In the genomic region with DNA sequence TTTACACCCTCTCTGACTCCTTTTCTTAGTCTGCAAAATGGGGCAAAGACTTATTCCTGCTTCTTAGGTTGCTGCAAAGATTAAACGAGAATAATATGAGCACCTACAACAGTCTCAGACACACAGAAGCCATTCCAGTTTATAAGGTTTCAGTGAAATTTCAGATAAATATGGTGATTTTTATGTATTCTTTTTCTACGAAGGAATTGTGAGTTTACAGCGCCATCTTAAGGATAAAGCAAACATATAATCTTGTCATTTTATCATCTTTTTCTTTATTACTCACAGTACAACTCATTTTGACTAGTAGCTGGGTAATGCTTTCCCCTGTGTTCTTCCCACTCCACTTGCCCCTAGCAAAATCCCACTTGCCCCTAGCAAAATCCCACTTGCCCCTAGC, we compare ENCODE assay signal across 9 cellular contexts. TPM values are rescaled to one million over a fixed set of nuclear protein-coding genes. Genes with fewer than 3 reads are reported as not detected.
DNase-seq lines count a peak whose midpoint lies in the region; ATAC-seq and TF ChIP-seq lines count a peak whose summit lies in the region.
"Had no signal": no experiment of that assay in that cellular context is flagged by ENCODE, and none has a peak within 500 bp of the region (broad histone marks: within the 10 kb centered on the region; RNA-seq: fewer than 3 reads in every experiment).

No MANE protein-coding gene starts in this region.

- H3K9me3 ChIP-seq in A673 (ENCODE audit: low read depth, low read length, poor library complexity, severe bottlenecking), result no peaks in the 10 kb centered on the region
- H3K9me3 ChIP-seq: thoracic aorta had no signal

- H3K4me3 ChIP-seq in A673 (ENCODE audit: low read depth, low read length, poor library complexity, severe bottlenecking), result no peak overlapping the region

- H3K9me3 Mint-ChIP-seq in HFFc6, result no peaks in the 10 kb centered on the region

- POLR2A ChIA-PET in A673 (lab: Charles Lee; ENCODE audit: low non-redundant PET), result no interaction called here

- CTCF ChIA-PET in A673 (lab: Charles Lee), result interaction anchor here (0.6 to 0.7 kb wide), 2 partner anchors 373 to 858 kb away, joined by 3 to 4 read pairs; no protein-coding TSS in a partner anchor

- H3K36me3 Mint-ChIP-seq in HFFc6 (ENCODE audit: low read depth), result no peaks in the 10 kb centered on the region

- H3K27ac ChIP-seq in A673 (ENCODE audit: low read depth, low read length, poor library complexity, severe bottlenecking), result no peak overlapping the region

- no peaks in the 10 kb centered on the region for H3K36me3 ChIP-seq in A673 (ENCODE audit: insufficient read depth, low read length, poor library complexity, severe bottlenecking)
- H3K36me3 ChIP-seq: thoracic aorta had no signal

- no TSS peak for BruUV-seq in A673 (replicated peaks; lab: Mats Ljungman, UMichigan)

- peak overlapping the region; percentile 42; the same call in 1 of the 2 replicates for H3K27ac Mint-ChIP-seq in HFFc6

- no peaks in the 10 kb centered on the region for H3K27me3 ChIP-seq in A673 (replicated peaks; ENCODE audit: insufficient read depth, low read depth, low read length, poor library complexity)

- H3K4me3 Mint-ChIP-seq in HFFc6, result no peak overlapping the region

- ATAC-seq in SK-N-SH treated with all-trans-retinoic acid at 6 μM for 48 hours, result peak; percentile 80
- peak; percentile 35 to 51 for ATAC-seq in left cardiac atrium
- ATAC-seq in HG03457 (IDR thresholded peaks at IDR 0.05; ENCODE audit: unreplicated experiment), result no peak

- DNase-seq in A673 (ENCODE audit: low spot score) (peak; percentile 24), HFFc6 (peak; percentile 55), left cardiac atrium (no peak), globus pallidus (ENCODE audit: low spot score) (no peak), NOMO-1 (lab: John Stamatoyannopoulos, UW; ENCODE audit: unreplicated experiment in 2 of 2) (no peak), middle frontal gyrus (ENCODE audit: extremely low spot score, low spot score) (no peak)

- H3K27me3 Mint-ChIP-seq in HFFc6 (ENCODE audit: insufficient read depth), result no peaks in the 10 kb centered on the region

- no peaks in the 10 kb centered on the region for H3K4me1 ChIP-seq in A673 (ENCODE audit: insufficient read depth, low read length, poor library complexity, severe bottlenecking)

- intact Hi-C loops in A673 (cut with micrococcal nuclease; ENCODE audit: unreplicated experiment), result loop anchor here (5.0 kb wide), 2 partner anchors 112 to 257 kb away; no protein-coding TSS in a partner anchor
- intact Hi-C loops in left cardiac atrium (cut with DNase I), result loop anchor here in 1 of 2 donors (2.0 to 10.0 kb wide), 2 partner anchors 105 to 257 kb away; no protein-coding TSS in a partner anchor

- TF ChIP-seq CTCF in A673 (conservative IDR thresholded peaks at IDR 0.05; ENCODE audit: low read depth, low read length) (peak; percentile 49), HFFc6 (IDR thresholded peaks at IDR 0.05) (peak; percentile 79)

- peaks cover 23% of the 10 kb centered on the region for H3K4me1 Mint-ChIP-seq in HFFc6 (ENCODE audit: low read depth)

TF ChIP-seq in SK-N-SH treated with all-trans-retinoic acid at 6 μM for 48 hours, 23 proteins besides CTCF, POLR2A, EP300 and RAD21:
- TF ChIP-seq ESRRG (CRISPR knock-in tag; IDR thresholded peaks at IDR 0.05), result no peak
- TF ChIP-seq ARNTL (CRISPR knock-in tag; IDR thresholded peaks at IDR 0.05; ENCODE audit: borderline replicate concordance, low read depth), result no peak
- no peak for TF ChIP-seq ZNF8 (CRISPR knock-in tag; IDR thresholded peaks at IDR 0.05)
- no peak for TF ChIP-seq ISL1 (CRISPR knock-in tag; IDR thresholded peaks at IDR 0.05)
- no peak for TF ChIP-seq SNAI2 (CRISPR knock-in tag; IDR thresholded peaks at IDR 0.05)
- no peak for TF ChIP-seq OSR1 (CRISPR knock-in tag; IDR thresholded peaks at IDR 0.05)
- TF ChIP-seq CSDC2 (CRISPR knock-in tag; IDR thresholded peaks at IDR 0.05), result no peak
- no peak for TF ChIP-seq BACH2 (CRISPR knock-in tag; IDR thresholded peaks at IDR 0.05; ENCODE audit: borderline replicate concordance)
- no peak for TF ChIP-seq RARB (CRISPR knock-in tag; IDR thresholded peaks at IDR 0.05)
TF ChIP-seq in SK-N-SH treated with all-trans-retinoic acid at 6 μM for 48 hours: peak in this region for 0.

RNA-seq across cellular contexts. Expression of a gene that starts 29.2 kb away (rescaled TPM):
- total RNA-seq in A673 (2021) (26.4 and 26.5 TPM in 2 replicates), left cardiac atrium (10 to 100 TPM; 12.3 to 21.0 TPM)
- 10 to 100 TPM; 16.4 to 20.3 (median 19.2) TPM for total RNA-seq in HFFc6 (2021; fragmentation: NEBNext Ultra II Directional; extraction: Animal tissue kit (Norgen Biotek cat#: 25700))

Comparison
In these comparisons a context has a peak if more than half of its experiments do, and no peak if none do; other contexts are left out.
1. DNase-seq: peak in A673 (single experiment) and HFFc6 (single experiment); none in left cardiac atrium (single experiment), globus pallidus (single experiment), NOMO-1 (0 of 2) and middle frontal gyrus (single experiment).